In the genomic region with DNA sequence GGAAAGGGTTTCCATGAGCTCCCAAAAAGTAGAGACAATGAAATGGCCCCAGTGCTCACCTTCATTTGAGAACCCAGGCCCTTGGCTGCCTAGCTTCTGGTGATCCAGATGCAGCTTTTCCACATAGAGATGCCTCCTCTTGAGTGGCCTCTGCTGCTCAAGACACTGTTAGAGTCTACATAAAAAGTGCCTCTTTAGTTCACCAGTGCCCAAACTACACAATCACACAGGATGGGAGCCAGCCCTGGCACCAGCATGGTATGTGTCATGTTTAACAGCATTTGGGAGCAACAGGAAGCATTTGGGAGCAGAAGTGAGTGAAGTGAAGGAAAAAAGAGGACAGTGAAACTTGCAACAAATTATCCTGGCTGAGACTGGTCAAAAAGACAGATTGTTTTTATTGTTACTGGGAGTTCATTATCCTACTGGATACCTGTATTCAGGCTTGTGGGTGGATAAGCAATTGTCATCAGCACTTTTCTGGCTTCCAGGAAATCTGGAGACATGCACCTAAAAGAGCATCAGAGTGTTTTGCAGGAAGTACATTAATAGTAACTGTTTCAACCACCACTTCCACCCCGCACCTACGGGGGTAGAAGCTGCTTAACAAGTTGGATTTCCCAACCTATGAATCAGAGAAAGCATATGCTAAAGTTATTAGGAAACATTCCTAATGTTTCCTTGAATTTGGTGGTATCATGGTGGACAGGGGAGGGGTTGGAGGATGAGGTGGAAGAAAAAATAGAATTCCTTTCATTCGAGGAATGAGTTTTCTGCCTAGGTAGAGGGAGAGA, we compare ENCODE assay signal across 19 cellular contexts.
"Had no signal": no experiment of that assay in that cellular context is flagged by ENCODE, and none has a peak within 500 bp of the region (broad histone marks: within the 10 kb centered on the region; RNA-seq: fewer than 3 reads in every experiment).

No MANE protein-coding gene starts in this region.

- ATAC-seq: activated CD8-positive, alpha-beta memory T cell treated with anti-CD3 and anti-CD28 coated beads, Interleukin-2, amount 10 ng/mL, durations not matched to agents 7 days and 5 days; activated naive CD8-positive, alpha-beta T cell treated with anti-CD3 and anti-CD28 coated beads, Interleukin-2, amount 50 U/mL, for 24 hours; gastrocnemius medialis; natural killer cell; upper lobe of right lung had no signal

- H3K9me3 ChIP-seq: esophagus muscularis mucosa, gastrocnemius medialis, left ventricle myocardium inferior, spleen, upper lobe of right lung had no signal

- DNase-seq: activated CD4-positive, alpha-beta memory T cell treated with anti-CD3 and anti-CD28 coated beads, Interleukin-2, amount 10 ng/mL, durations not matched to agents 7 days and 5 days; activated CD4-positive, alpha-beta T cell treated with anti-CD3 and anti-CD28 coated beads, Interleukin-2, amount 10 ng/mL, durations not matched to agents 24 days and 14 days; activated CD4-positive, CD25-positive, alpha-beta regulatory T cell; activated CD8-positive, alpha-beta memory T cell treated with anti-CD3 and anti-CD28 coated beads, Interleukin-2, amount 10 ng/mL, durations not matched to agents 7 days and 5 days; activated gamma-delta T cell; activated naive CD4-positive, alpha-beta T cell treated with anti-CD3 and anti-CD28 coated beads, Interleukin-2, amount 50 U/mL, for 16 hours; activated naive CD8-positive, alpha-beta T cell treated with anti-CD3 and anti-CD28 coated beads, Interleukin-2, amount 50 U/mL, for 24 hours; activated T-cell treated with anti-CD3 and anti-CD28 coated beads for 4 hours; effector CD4-positive, alpha-beta T cell; gastrocnemius medialis; hippocampal formation; left ventricle myocardium inferior; midbrain; natural killer cell; spleen; stimulated activated CD4-positive, alpha-beta T cell treated with anti-CD3 and anti-CD28 coated beads, Interleukin-4, amount 100 ng/mL, for 24 hours; stimulated activated naive CD4-positive, alpha-beta T cell treated with Interleukin-2 at 50 U/mL for 16 hours; upper lobe of right lung had no signal

- H3K4me3 ChIP-seq: esophagus muscularis mucosa, gastrocnemius medialis, left ventricle myocardium inferior, spleen, upper lobe of right lung had no signal

- H3K36me3 ChIP-seq: esophagus muscularis mucosa, gastrocnemius medialis, left ventricle myocardium inferior, spleen, upper lobe of right lung had no signal

- H3K27me3 ChIP-seq: esophagus muscularis mucosa, gastrocnemius medialis, spleen, upper lobe of right lung had no signal

- H3K4me1 ChIP-seq: esophagus muscularis mucosa, gastrocnemius medialis, left ventricle myocardium inferior, spleen, upper lobe of right lung had no signal

- H3K27ac ChIP-seq: esophagus muscularis mucosa, gastrocnemius medialis, left ventricle myocardium inferior, spleen, upper lobe of right lung had no signal
